ENCODE assay signal across 16 cellular contexts in genomic region chr14:99773496-99774203, GRCh38. TPM values are rescaled to one million over a fixed set of nuclear protein-coding genes. Genes with fewer than 3 reads are reported as not detected.
DNase-seq lines count a peak whose midpoint lies in the region; ATAC-seq, FAIRE-seq and TF ChIP-seq lines count a peak whose summit lies in the region.
"Had no signal": no experiment of that assay in that cellular context is flagged by ENCODE, and none has a peak within 500 bp of the region (broad histone marks: within the 10 kb centered on the region; RNA-seq: fewer than 3 reads in every experiment).

No MANE protein-coding gene starts in this region.

- intact Hi-C loops in GM12878 (cut with micrococcal nuclease; ENCODE audit: unreplicated experiment), result no loop called here

- no peak overlapping the region for H3K27ac ChIP-seq in HEK293 (ENCODE audit: extremely low read depth, low read depth, low read length)
- H3K27ac ChIP-seq in GM12878 (ENCODE audit: control insufficient read depth, insufficient read depth), result no peak overlapping the region
- peak overlapping the region; percentile 56 for H3K27ac ChIP-seq in muscle layer of duodenum (ENCODE audit: low read length)
- H3K27ac ChIP-seq in temporal lobe (ENCODE audit: low read depth, low read length), result peak overlapping the region; percentile 63
- H3K27ac ChIP-seq: breast epithelium, prostate gland, tibial artery had no signal

- peak; percentile 29; the same call in 2 of the 3 replicates for ATAC-seq in GM12878

- H4K20me1 ChIP-seq in GM12878 (ENCODE audit: control insufficient read depth, insufficient read depth), result no peaks in the 10 kb centered on the region

- RAD21 ChIA-PET in GM12878 (lab: Charles Lee; ENCODE audit: unreplicated experiment), result interaction anchor here (1.4 kb wide), 1 partner anchor 17 kb away, joined by 4 read pairs; no protein-coding TSS in a partner anchor

- peaks cover 0 to 1% of the 10 kb centered on the region in 2 experiments; a peak in 1 of 4 replicates for H3K27me3 ChIP-seq in GM12878 (replicated peaks in 1 of 2; ENCODE audit: control insufficient read depth in 2 of 2, insufficient read depth in 2 of 2, low read length in 1 of 2)
- no peaks in the 10 kb centered on the region for H3K27me3 ChIP-seq in muscle layer of duodenum (ENCODE audit: low read depth, low read length)
- H3K27me3 ChIP-seq: breast epithelium, tibial artery had no signal

- H3K4me1 ChIP-seq in HEK293 (ENCODE audit: control insufficient read depth, insufficient read depth, low read length), result peaks cover 7% of the 10 kb centered on the region; the same call in 1 of the 2 replicates
- no peaks in the 10 kb centered on the region for H3K4me1 ChIP-seq in GM12878 (ENCODE audit: control insufficient read depth, insufficient read depth, low read length)
- H3K4me1 ChIP-seq in muscle layer of duodenum (ENCODE audit: control insufficient read depth in 1 of 2, insufficient read depth in 2 of 2, low read length in 2 of 2), result peaks cover 13 to 26% of the 10 kb centered on the region in 2 donors
- H3K4me1 ChIP-seq: breast epithelium, prostate gland had no signal

- no peaks in the 10 kb centered on the region for H3K79me2 ChIP-seq in GM12878 (ENCODE audit: control insufficient read depth, insufficient read depth, low read length)

- FAIRE-seq in GM12878 (lab: Jason Lieb, UNC), result no peak
- FAIRE-seq: kidney had no signal

- DNase-seq in GM12878 (ENCODE audit: low read depth, low spot score), result no peak
- no peak for DNase-seq in GM10266 (ENCODE audit: extremely low spot score)
- no peak for DNase-seq in kidney glomerular epithelial cell (lab: John Stamatoyannopoulos, UW)
- DNase-seq in cortex of kidney (lab: John Stamatoyannopoulos, UW), result no peak
- DNase-seq: activated CD4-positive, alpha-beta T cell treated with anti-CD3 and anti-CD28 coated beads for 1 hour; COR-L47; foreskin melanocyte; kidney; NCI-H1105; stimulated activated CD4-positive, alpha-beta T cell treated with anti-CD3 and anti-CD28 coated beads, Interleukin-12 subunit alpha, Interleukin-12 subunit beta, amount 100 ng/mL, for 4 hours had no signal

- no peak for TF ChIP-seq EP300 in GM12878 (IDR thresholded peaks at IDR 0.05; ENCODE audit: borderline replicate concordance in 1 of 2, control insufficient read depth in 1 of 2, low read depth in 2 of 2, low read length in 2 of 2)

- BruUV-seq in GM12878 (replicated peaks; lab: Mats Ljungman, UMichigan), result no TSS peak

- 51% methylated on average over 19 of the region's 21 CpGs for WGBS in GM12878 (ENCODE audit: insufficient coverage, insufficient replicate concordance, low lambda C conversion rate, missing lambda C conversion rate)

- no peaks in the 10 kb centered on the region for H3K36me3 ChIP-seq in HEK293 (ENCODE audit: control insufficient read depth in 2 of 2, insufficient read depth in 1 of 2, low read length in 2 of 2)
- no peaks in the 10 kb centered on the region for H3K36me3 ChIP-seq in GM12878 (ENCODE audit: control insufficient read depth in 2 of 2, insufficient read depth in 2 of 2, low read length in 1 of 2)
- no peaks in the 10 kb centered on the region for H3K36me3 ChIP-seq in muscle layer of duodenum (ENCODE audit: control insufficient read depth in 1 of 2, insufficient read depth in 2 of 2, low read length in 2 of 2)
- H3K36me3 ChIP-seq: breast epithelium, prostate gland, tibial artery had no signal

- no peak for TF ChIP-seq RAD21 in GM12878 (IDR thresholded peaks at IDR 0.05; ENCODE audit: insufficient read depth, low read depth, low read length)

- SMC1A ChIA-PET in GM12878 (lab: Charles Lee; ENCODE audit: uncharacterized antibody, unreplicated experiment), result no interaction called here

- no peak for TF ChIP-seq POLR2A in GM12878 (IDR thresholded peaks at IDR 0.05; ENCODE audit: low read depth, low read length)

- H3K4me2 ChIP-seq in GM12878 (ENCODE audit: control insufficient read depth, insufficient read depth), result no peak overlapping the region

- H3K9ac ChIP-seq in GM12878 (ENCODE audit: control insufficient read depth, insufficient read depth, low read length), result no peak overlapping the region

- CTCF ChIA-PET in HEK293 (lab: Yijun Ruan, JAX), result no interaction called here
- CTCF ChIA-PET in GM12878 (lab: Yijun Ruan, JAX), result interaction anchor here (1.5 kb wide), 1 partner anchor 21 kb away, joined by 3 read pairs; no protein-coding TSS in a partner anchor

- in situ Hi-C loops in GM12878 (cut with MboI), result no loop called here

- POLR2A ChIA-PET in HEK293 (lab: Yijun Ruan, JAX) (interaction anchor here (1.1 kb wide), 1 partner anchor 19 kb away, joined by 3 read pairs; no protein-coding TSS in a partner anchor), GM12878 (lab: Charles Lee) (no interaction called here)

- H3K4me3 ChIP-seq in HEK293 (ENCODE audit: low read depth, low read length), result no peak overlapping the region
- no peak overlapping the region for H3K4me3 ChIP-seq in GM12878
- H3K4me3 ChIP-seq in muscle layer of duodenum (ENCODE audit: low read depth in 1 of 2, low read length in 2 of 2), result no peak overlapping the region
- H3K4me3 ChIP-seq: breast epithelium, prostate gland, tibial artery had no signal

- no peak overlapping the region for H2AFZ ChIP-seq in GM12878 (ENCODE audit: control insufficient read depth, low read depth, low read length)

- TF ChIP-seq CTCF in HEK293 (tag by site-specific recombination; IDR thresholded peaks at IDR 0.05), result no peak
- no peak for TF ChIP-seq CTCF in GM12878 (IDR thresholded peaks at IDR 0.05 in 2 of 3, conservative IDR thresholded peaks at IDR 0.05 in 1 of 3; ENCODE audit: control insufficient read depth in 2 of 3, extremely low read depth in 1 of 3, insufficient read depth in 1 of 3, low read depth in 3 of 3, low read length in 3 of 3)
- no peak for TF ChIP-seq CTCF in GM10266 (IDR thresholded peaks at IDR 0.05; ENCODE audit: control insufficient read depth, insufficient read depth, low read depth, missing control alignments)

- H3K9me3 ChIP-seq in HEK293 (ENCODE audit: control insufficient read depth, insufficient read depth, low read depth, low read length) (peaks cover 2% of the 10 kb centered on the region), GM12878 (replicated peaks; ENCODE audit: control insufficient read depth, insufficient read depth, low read length) (no peaks in the 10 kb centered on the region), muscle layer of duodenum (ENCODE audit: control insufficient read depth in 1 of 2, low read length in 2 of 2) (peaks cover 0 to 5% of the 10 kb centered on the region in 2 donors)
- H3K9me3 ChIP-seq: prostate gland had no signal

TF ChIP-seq in HEK293, 187 proteins besides CTCF, POLR2A, EP300 and RAD21:
- TF ChIP-seq KLF7 (tag by site-specific recombination; IDR thresholded peaks at IDR 0.05; ENCODE audit: borderline replicate concordance) (no peak), ZNF341 (tag by site-specific recombination; IDR thresholded peaks at IDR 0.05; ENCODE audit: low read depth) (peak; percentile 52; the same call in 1 of the 2 replicates), ZNF335 (tag by site-specific recombination; conservative IDR thresholded peaks at IDR 0.05) (peak; percentile 84)

TF ChIP-seq in GM12878, 131 proteins besides CTCF, POLR2A, EP300 and RAD21 (continues in another document):
- TF ChIP-seq E2F8 (IDR thresholded peaks at IDR 0.05; ENCODE audit: low read depth, partially characterized antibody) (no peak), SIN3A (IDR thresholded peaks at IDR 0.05; ENCODE audit: low read depth, low read length) (no peak), SUPT20H (IDR thresholded peaks at IDR 0.05; ENCODE audit: borderline replicate concordance, control insufficient read depth, low read depth, low read length) (no peak)

RNA-seq across cellular contexts. Expression of gene EML1, which starts 19.6 kb away (rescaled TPM):
- total RNA-seq in GM12878 (2013; cell fraction: nucleolus; rRNA removed), result 0.77 TPM in 1 of 2 replicates, not detected in the other
- total RNA-seq in GM12878 (2014; rRNA removed) (0.16 TPM in 1 of 2 replicates, not detected in the other), GM12878 (2014; rRNA removed; fragmentation: Illumina TruSeq; extraction: Trizol) (0.13 TPM in 1 of 2 replicates, not detected in the other), GM12878 (2021) (0.21 TPM in 1 of 2 replicates, not detected in the other), temporal lobe (110 TPM)
- polyA plus RNA-seq in GM12878 (2011; ENCODE audit: low read depth), result not detected
- polyA plus RNA-seq in GM12878 (2011; rRNA removed) (2.9 and 3.4 TPM in 2 replicates), GM12878 (2014; fragmentation: Illumina TruSeq; extraction: Trizol) (0.10 TPM in 1 of 2 replicates, not detected in the other), GM12878 (2014; fragmentation: Nextera tagmentation; extraction: Ambion mirVana) (under 1 TPM; 0.05 to 0.16 TPM), GM12878 (2014; rRNA removed) (0.28 TPM in 1 of 2 replicates, not detected in the other), GM12878 (2016; fragmentation: Nextera tagmentation; extraction: Ambion mirVana) (under 1 TPM; 0.09 to 0.11 TPM)
- polyA plus RNA-seq in GM12878 (2011; cell fraction: cytosol; rRNA removed), result 3.0 and 3.3 TPM in 2 replicates
- polyA plus RNA-seq in GM12878 (2011; cell fraction: nucleus; rRNA removed), result 5.4 and 5.5 TPM in 2 replicates
- 0.07 and 0.34 TPM in 2 replicates for polyA plus RNA-seq in GM12878 (2012)
- 7.5 and 13.5 TPM in 2 replicates for polyA minus RNA-seq in GM12878 (2011; rRNA and poly(A)+ RNA removed)
- polyA minus RNA-seq in GM12878 (2011; cell fraction: cytosol; rRNA and poly(A)+ RNA removed), result 1.3 and 4.4 TPM in 2 replicates
- 5.2 and 7.0 TPM in 2 replicates for polyA minus RNA-seq in GM12878 (2011; cell fraction: nucleus; rRNA and poly(A)+ RNA removed)

Comparison
In these comparisons a context has a peak if more than half of its experiments do, and no peak if none do; other contexts are left out.
1. H3K27ac ChIP-seq: peak in muscle layer of duodenum (single experiment) and temporal lobe (single experiment); none in HEK293 (single experiment) and GM12878 (single experiment).
2. RNA of gene EML1, which starts 19.6 kb away (total RNA-seq): 110 TPM in temporal lobe (single experiment); 0.13 to 0.77 TPM in GM12878; every median in the first group is over 10 times any median in the second.